ENCODE assay signal across 1 cellular context in genomic region chr2:69724540-69725159, GRCh38.
A peak's percentile ranks its signal among the peaks of the same experiment; 100 is the strongest.
TF ChIP-seq lines count a peak whose summit lies in the region.

No MANE protein-coding gene starts in this region.

TF ChIP-seq in HepG2, 621 proteins besides CTCF, POLR2A, EP300 and RAD21 (continued from another document and continues in another):
- TF ChIP-seq PAXIP1 (CRISPR knock-in tag; conservative IDR thresholded peaks at IDR 0.05) (no peak), MIXL1 (CRISPR knock-in tag; IDR thresholded peaks at IDR 0.05) (peak; percentile 54; the same call in 1 of the 2 replicates), ELF1 (CRISPR knock-in tag; IDR thresholded peaks at IDR 0.05) (0 out of 2 replicates have a peak, but pooled peaks have one; percentile 17), ZNF724P (CRISPR knock-in tag; IDR thresholded peaks at IDR 0.05; ENCODE audit: borderline replicate concordance) (peak; percentile 55; the same call in 1 of the 2 replicates), ZNF784 (CRISPR knock-in tag; IDR thresholded peaks at IDR 0.05; ENCODE audit: borderline replicate concordance) (0 out of 2 replicates have a peak, but pooled peaks have one; percentile 14), ZNF124 (CRISPR knock-in tag; IDR thresholded peaks at IDR 0.05) (peak; percentile 53; the same call in 1 of the 2 replicates), ARNT2 (CRISPR knock-in tag; IDR thresholded peaks at IDR 0.05; ENCODE audit: low read depth) (no peak), FOXK1 (CRISPR knock-in tag; IDR thresholded peaks at IDR 0.05; ENCODE audit: borderline replicate concordance, low read depth) (peak; percentile 47; the same call in 1 of the 2 replicates), FOSL2 (CRISPR knock-in tag; IDR thresholded peaks at IDR 0.05) (peak; percentile 62; the same call in 1 of the 2 replicates), ZNF547 (CRISPR knock-in tag; IDR thresholded peaks at IDR 0.05) (peak; percentile 81; the same call in 1 of the 2 replicates), FOXO4 (CRISPR knock-in tag; conservative IDR thresholded peaks at IDR 0.05) (no peak), NR2F1 (CRISPR knock-in tag; IDR thresholded peaks at IDR 0.05) (peak in 1 of 2 experiments; percentile 34; a peak in 1 of 4 replicates), ZNF367 (CRISPR knock-in tag; IDR thresholded peaks at IDR 0.05; ENCODE audit: borderline replicate concordance) (no peak), KAT8 (CRISPR knock-in tag; IDR thresholded peaks at IDR 0.05) (peak; percentile 62), MXD4 (CRISPR knock-in tag; IDR thresholded peaks at IDR 0.05) (peak; percentile 50; the same call in 1 of the 2 replicates), NFKB2 (CRISPR knock-in tag; IDR thresholded peaks at IDR 0.05; ENCODE audit: borderline replicate concordance) (no peak), PHF21A (CRISPR knock-in tag; IDR thresholded peaks at IDR 0.05) (peak; percentile 49; the same call in 1 of the 2 replicates), MAX (IDR thresholded peaks at IDR 0.05) (peak; percentile 29; the same call in 1 of the 2 replicates), BCL6 (CRISPR knock-in tag; IDR thresholded peaks at IDR 0.05) (peak; percentile 31; the same call in 1 of the 2 replicates), KIAA2018 (CRISPR knock-in tag; IDR thresholded peaks at IDR 0.05; ENCODE audit: borderline replicate concordance) (no peak), ASH2L (IDR thresholded peaks at IDR 0.05; ENCODE audit: insufficient read length, low read depth, low read length) (peak; percentile 51), ZNF788 (CRISPR knock-in tag; IDR thresholded peaks at IDR 0.05; ENCODE audit: borderline replicate concordance) (peak; percentile 52; the same call in 1 of the 2 replicates), SALL1 (CRISPR knock-in tag; IDR thresholded peaks at IDR 0.05) (peak; percentile 75), RAD51 (IDR thresholded peaks at IDR 0.05; ENCODE audit: borderline replicate concordance) (no peak), BCL3 (CRISPR knock-in tag; IDR thresholded peaks at IDR 0.05) (0 out of 2 replicates have a peak, but pooled peaks have one; percentile 36), ZMYM4 (CRISPR knock-in tag; IDR thresholded peaks at IDR 0.05) (peak; percentile 48; the same call in 1 of the 2 replicates), ZNF337 (CRISPR knock-in tag; IDR thresholded peaks at IDR 0.05; ENCODE audit: borderline replicate concordance, low read depth) (0 out of 2 replicates have a peak, but pooled peaks have one; percentile 52), STAG1 (CRISPR knock-in tag; IDR thresholded peaks at IDR 0.05) (peak; percentile 99), ZNF280D (CRISPR knock-in tag; IDR thresholded peaks at IDR 0.05) (0 out of 2 replicates have a peak, but pooled peaks have one; percentile 27), RXRB (CRISPR knock-in tag; IDR thresholded peaks at IDR 0.05; ENCODE audit: borderline replicate concordance) (peak; percentile 74; the same call in 1 of the 2 replicates), ZNF598 (CRISPR knock-in tag; IDR thresholded peaks at IDR 0.05; ENCODE audit: borderline replicate concordance) (0 out of 2 replicates have a peak, but pooled peaks have one; percentile 27), MYNN (CRISPR knock-in tag; IDR thresholded peaks at IDR 0.05; ENCODE audit: low read depth) (0 out of 2 replicates have a peak, but pooled peaks have one; percentile 30), GABPB1 (CRISPR knock-in tag; IDR thresholded peaks at IDR 0.05) (peak; percentile 30; the same call in 1 of the 2 replicates), ZNF205 (CRISPR knock-in tag; IDR thresholded peaks at IDR 0.05) (0 out of 2 replicates have a peak, but pooled peaks have one; percentile 57), GMEB1 (CRISPR knock-in tag; IDR thresholded peaks at IDR 0.05; ENCODE audit: borderline replicate concordance) (0 out of 2 replicates have a peak, but pooled peaks have one; percentile 41), PTBP1 (IDR thresholded peaks at IDR 0.05; ENCODE audit: low read depth, low read length, poor library complexity, severe bottlenecking) (no peak)
